ENCODE assay signal across 1 cellular context in genomic region chr16:1331712-1332617, GRCh38.
TF ChIP-seq lines count a peak whose summit lies in the region.

No MANE protein-coding gene starts in this region.

TF ChIP-seq in HepG2, 621 proteins besides CTCF, POLR2A, EP300 and RAD21 (continued from another document):
- TF ChIP-seq ZNF335 (CRISPR knock-in tag; IDR thresholded peaks at IDR 0.05): 0 out of 2 replicates have a peak, but pooled peaks have one; percentile 43
- no peak for TF ChIP-seq ZIK1 (CRISPR knock-in tag; IDR thresholded peaks at IDR 0.05; ENCODE audit: borderline replicate concordance, low read depth)
- TF ChIP-seq RFX1 (IDR thresholded peaks at IDR 0.05): peak; percentile 87
- TF ChIP-seq PAF1 (CRISPR knock-in tag; IDR thresholded peaks at IDR 0.05): no peak
- peak; percentile 50; the same call in 1 of the 2 replicates for TF ChIP-seq RFX5 (IDR thresholded peaks at IDR 0.05; ENCODE audit: low read depth, low read length)
- 0 out of 2 replicates have a peak, but pooled peaks have one; percentile 35 for TF ChIP-seq TARDBP (CRISPR knock-in tag; IDR thresholded peaks at IDR 0.05)
- peak; percentile 44 for TF ChIP-seq ZNF225 (CRISPR knock-in tag; IDR thresholded peaks at IDR 0.05)
- TF ChIP-seq HBP1 (CRISPR knock-in tag; IDR thresholded peaks at IDR 0.05; ENCODE audit: low read depth): no peak
- TF ChIP-seq ZNF788 (CRISPR knock-in tag; IDR thresholded peaks at IDR 0.05; ENCODE audit: borderline replicate concordance): peak; percentile 64; the same call in 1 of the 2 replicates
- peak; percentile 60; the same call in 1 of the 2 replicates for TF ChIP-seq SMAD1 (CRISPR knock-in tag; IDR thresholded peaks at IDR 0.05; ENCODE audit: borderline replicate concordance, low read depth)
- peak; percentile 49; the same call in 1 of the 2 replicates for TF ChIP-seq NFKB2 (CRISPR knock-in tag; IDR thresholded peaks at IDR 0.05; ENCODE audit: borderline replicate concordance)
- TF ChIP-seq ARHGAP35 (CRISPR knock-in tag; IDR thresholded peaks at IDR 0.05; ENCODE audit: borderline replicate concordance): no peak
- TF ChIP-seq ZNF136 (CRISPR knock-in tag; IDR thresholded peaks at IDR 0.05; ENCODE audit: low read depth): peak; percentile 74; the same call in 1 of the 2 replicates
- 0 out of 2 replicates have a peak, but pooled peaks have one; percentile 27 for TF ChIP-seq DPF2 (CRISPR knock-in tag; IDR thresholded peaks at IDR 0.05; ENCODE audit: borderline replicate concordance, low read depth)
- TF ChIP-seq ZSCAN9 (CRISPR knock-in tag; IDR thresholded peaks at IDR 0.05; ENCODE audit: borderline replicate concordance): 0 out of 2 replicates have a peak, but pooled peaks have one; percentile 11
- TF ChIP-seq TGIF2 (CRISPR knock-in tag; IDR thresholded peaks at IDR 0.05): peak; percentile 73
- 0 out of 2 replicates have a peak, but pooled peaks have one; percentile 25 for TF ChIP-seq CHD4 (IDR thresholded peaks at IDR 0.05; ENCODE audit: borderline replicate concordance, low read length)
- peak; percentile 33; the same call in 1 of the 2 replicates for TF ChIP-seq ZNF761 (CRISPR knock-in tag; conservative IDR thresholded peaks at IDR 0.05)
- peak; percentile 65; the same call in 1 of the 2 replicates for TF ChIP-seq SP5 (CRISPR knock-in tag; IDR thresholded peaks at IDR 0.05; ENCODE audit: borderline replicate concordance, low read depth)
- 0 out of 4 replicates have a peak, but pooled peaks of 1 of the 2 experiments have one; percentile 10 for TF ChIP-seq HMGXB4 (CRISPR knock-in tag; IDR thresholded peaks at IDR 0.05; ENCODE audit: borderline replicate concordance in 1 of 2, low read depth in 1 of 2)
- peak; percentile 59 for TF ChIP-seq RBM39 (IDR thresholded peaks at IDR 0.05; ENCODE audit: low read depth, low read length, poor library complexity, severe bottlenecking)
- peak; percentile 85 for TF ChIP-seq ELF1 (CRISPR knock-in tag; IDR thresholded peaks at IDR 0.05)
- no peak for TF ChIP-seq LCORL (IDR thresholded peaks at IDR 0.05)
- TF ChIP-seq LCORL (CRISPR knock-in tag; IDR thresholded peaks at IDR 0.05): peak; percentile 27; the same call in 1 of the 2 replicates
- TF ChIP-seq POLR2G (IDR thresholded peaks at IDR 0.05; ENCODE audit: low read depth, low read length): peak; percentile 54; the same call in 1 of the 2 replicates
- no peak for TF ChIP-seq ZNF562 (CRISPR knock-in tag; IDR thresholded peaks at IDR 0.05; ENCODE audit: borderline replicate concordance)
- peak; percentile 54; the same call in 1 of the 2 replicates for TF ChIP-seq ZNF331 (CRISPR knock-in tag; IDR thresholded peaks at IDR 0.05)
- TF ChIP-seq MXI1 (IDR thresholded peaks at IDR 0.05; ENCODE audit: borderline replicate concordance, low read depth, low read length): peak; percentile 80; the same call in 1 of the 3 replicates
- no peak for TF ChIP-seq ZBTB34 (CRISPR knock-in tag; IDR thresholded peaks at IDR 0.05)
- TF ChIP-seq BCL3 (CRISPR knock-in tag; IDR thresholded peaks at IDR 0.05): peak; percentile 83; the same call in 1 of the 2 replicates
- TF ChIP-seq ZMAT3 (CRISPR knock-in tag; conservative IDR thresholded peaks at IDR 0.05): 0 out of 2 replicates have a peak, but pooled peaks have one; percentile 24
- TF ChIP-seq ZFP90 (CRISPR knock-in tag; IDR thresholded peaks at IDR 0.05; ENCODE audit: borderline replicate concordance): no peak
- TF ChIP-seq RERE (CRISPR knock-in tag; IDR thresholded peaks at IDR 0.05; ENCODE audit: low read depth): no peak
- TF ChIP-seq ELF3 (CRISPR knock-in tag; IDR thresholded peaks at IDR 0.05): peak; percentile 79; the same call in 1 of the 2 replicates
- no peak for TF ChIP-seq SNAPC5 (CRISPR knock-in tag; IDR thresholded peaks at IDR 0.05; ENCODE audit: borderline replicate concordance)
- no peak for TF ChIP-seq NFRKB (IDR thresholded peaks at IDR 0.05)
- peak; percentile 37; the same call in 1 of the 2 replicates for TF ChIP-seq ZNF800 (CRISPR knock-in tag; IDR thresholded peaks at IDR 0.05)
- TF ChIP-seq ZNF33A (CRISPR knock-in tag; IDR thresholded peaks at IDR 0.05; ENCODE audit: borderline replicate concordance): no peak
- TF ChIP-seq ZNF317 (CRISPR knock-in tag; IDR thresholded peaks at IDR 0.05): 0 out of 2 replicates have a peak, but pooled peaks have one; percentile 2
- TF ChIP-seq ZNF556 (CRISPR knock-in tag; IDR thresholded peaks at IDR 0.05; ENCODE audit: borderline replicate concordance): no peak; the same call in 1 of the 2 replicates
TF ChIP-seq in HepG2: peak in this region for 102.
